Comparison of ENCODE assay signal across 12 cellular contexts in the genomic region with DNA sequence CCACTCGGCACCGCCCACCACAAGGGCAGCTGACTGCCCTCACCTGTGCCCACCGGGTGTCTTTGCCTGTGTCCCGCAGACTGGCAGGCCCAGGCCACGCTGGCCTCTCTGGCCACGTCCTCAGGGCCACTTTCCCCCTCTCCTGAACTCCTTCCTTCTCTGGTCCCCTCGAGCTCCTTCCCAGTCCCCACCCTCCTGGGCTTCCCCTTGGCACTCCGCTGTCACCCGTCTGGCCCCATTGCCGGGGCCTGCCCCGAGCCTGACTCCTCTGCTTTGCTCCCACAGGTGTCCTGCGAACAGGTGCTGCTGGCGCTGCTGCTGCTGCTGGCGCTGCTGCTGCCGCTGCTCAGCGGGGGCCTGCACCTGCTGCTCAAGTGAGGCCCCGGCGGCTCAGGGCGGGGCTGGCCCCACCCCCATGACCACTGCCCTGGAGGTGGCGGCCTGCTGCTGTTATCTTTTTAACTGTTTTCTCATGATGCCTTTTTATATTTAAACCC. TPM values are rescaled to one million over a fixed set of nuclear protein-coding genes. Genes with fewer than 3 reads are reported as not detected.
A peak's percentile ranks its signal among the peaks of the same experiment; 100 is the strongest.
DNase-seq lines count a peak whose midpoint lies in the region; ATAC-seq, FAIRE-seq and TF ChIP-seq lines count a peak whose summit lies in the region.
"Had no signal": no experiment of that assay in that cellular context is flagged by ENCODE, and none has a peak within 500 bp of the region (broad histone marks: within the 10 kb centered on the region; RNA-seq: fewer than 3 reads in every experiment).

No MANE protein-coding gene starts in this region.

- H3K9me3 ChIP-seq in HepG2 (ENCODE audit: low read length) (no peaks in the 10 kb centered on the region), right lobe of liver (no peaks in the 10 kb centered on the region)
- H3K9me3 ChIP-seq: suprapubic skin had no signal

- CTCF ChIA-PET in HepG2 (lab: Yijun Ruan, JAX; ENCODE audit: low intra/inter-chr PET ratio, low total read pairs) = no interaction called here

- TF ChIP-seq EP300 in HepG2 (IDR thresholded peaks at IDR 0.05; ENCODE audit: low read depth in 2 of 2, low read length in 2 of 2) (no peak), HepG2 (CRISPR knock-in tag; IDR thresholded peaks at IDR 0.05; ENCODE audit: borderline replicate concordance) (no peak)

- FAIRE-seq in HepG2 (lab: Jason Lieb, UNC) = no peak
- FAIRE-seq: endometrium had no signal

- no peak overlapping the region for H3K4me3 ChIP-seq in HepG2 (replicated peaks in 1 of 3; ENCODE audit: insufficient read depth in 1 of 3, low read depth in 2 of 3, low read length in 3 of 3)
- H3K4me3 ChIP-seq in right lobe of liver = no peak overlapping the region
- H3K4me3 ChIP-seq: skin epidermis, suprapubic skin had no signal

- POLR2A ChIA-PET in HepG2 (lab: Yijun Ruan, JAX) = no interaction called here

- no peak for TF ChIP-seq CTCF in HepG2 (CRISPR knock-in tag; IDR thresholded peaks at IDR 0.05)
- no peak for TF ChIP-seq CTCF in right lobe of liver (IDR thresholded peaks at IDR 0.05)
- no peak for TF ChIP-seq CTCF in foreskin keratinocyte (conservative IDR thresholded peaks at IDR 0.05)

- peaks cover 0 to 16% of the 10 kb centered on the region in 2 experiments; a peak in 3 of 5 replicates for H3K36me3 ChIP-seq in HepG2 (replicated peaks in 1 of 2; ENCODE audit: control insufficient read depth in 1 of 2, insufficient read depth in 2 of 2, low read length in 2 of 2)
- peaks cover 0 to 9% (median 0%) of the 10 kb centered on the region in 4 donors for H3K36me3 ChIP-seq in right lobe of liver

- H3K27ac ChIP-seq in HepG2 (ENCODE audit: extremely low read length, insufficient read depth, low read length) (no peak overlapping the region), right lobe of liver (no peak overlapping the region), foreskin keratinocyte (no peak overlapping the region)
- H3K27ac ChIP-seq: suprapubic skin had no signal

- no peak for ATAC-seq in HepG2
- ATAC-seq in right lobe of liver = no peak
- ATAC-seq in foreskin keratinocyte = no peak

- H3K79me2 ChIP-seq in HepG2 (ENCODE audit: insufficient read depth, low read length) = no peaks in the 10 kb centered on the region

- H3K27me3 ChIP-seq in HepG2 (ENCODE audit: control insufficient read depth in 1 of 2, insufficient read depth in 2 of 2, low read length in 2 of 2) = no peaks in the 10 kb centered on the region
- no peaks in the 10 kb centered on the region for H3K27me3 ChIP-seq in right lobe of liver
- H3K27me3 ChIP-seq in foreskin keratinocyte = no peaks in the 10 kb centered on the region
- H3K27me3 ChIP-seq: suprapubic skin had no signal

- H2AFZ ChIP-seq in HepG2 (ENCODE audit: low read length) = no peak overlapping the region

- in situ Hi-C loops in HepG2 (cut with HindIII; ENCODE audit: extremely low pct_ligation_motif_present, low pct_unique_long_range_greater_than_20kb) (no loop called here), ACHN (cut with HindIII; ENCODE audit: low pct_ligation_motif_present, low pct_unique_long_range_greater_than_20kb, low sequenced_read_pairs) (no loop called here)

- WGBS in HepG2 (ENCODE audit: low lambda C conversion rate) = 76% methylated on average over 17 of the region's 20 CpGs
- WGBS in right lobe of liver (ENCODE audit: insufficient coverage, low coverage, low lambda C conversion rate, missing lambda C conversion rate) = 60% methylated on average over 1 of the region's 20 CpGs

- no peak overlapping the region for H3K4me2 ChIP-seq in HepG2 (ENCODE audit: low read depth, low read length)

- H3K4me1 ChIP-seq in HepG2 (ENCODE audit: insufficient read depth, low read length) = peaks cover 31% of the 10 kb centered on the region
- peaks cover 0 to 11% (median 2%) of the 10 kb centered on the region in 4 donors for H3K4me1 ChIP-seq in right lobe of liver
- peaks cover 14% of the 10 kb centered on the region for H3K4me1 ChIP-seq in foreskin keratinocyte

- DNase-seq in HepG2 (ENCODE audit: low spot score) (no peak), right lobe of liver (no peak), SHP77 treated with DMSO at 0.1 percent for 48 hours (lab: John Stamatoyannopoulos, UW) (peak; percentile 15), ACHN (no peak), foreskin keratinocyte (no peak), NCI-H82 treated with DMSO at 0.1 percent for 48 hours (lab: John Stamatoyannopoulos, UW; ENCODE audit: unreplicated experiment) (no peak)
- DNase-seq: activated naive CD4-positive, alpha-beta T cell treated with anti-CD3 and anti-CD28 coated beads, Interleukin-2, amount 10 ng/mL, durations not matched to agents 7 days and 5 days; KG1; T-helper 2 cell had no signal

- no TSS peak for BruUV-seq in HepG2 (replicated peaks; lab: Mats Ljungman, UMichigan)

- TF ChIP-seq POLR2A in HepG2 (IDR thresholded peaks at IDR 0.05; ENCODE audit: insufficient read depth in 1 of 2, low read depth in 2 of 2, low read length in 2 of 2) (no peak), right lobe of liver (IDR thresholded peaks at IDR 0.05) (no peak)

- no peak overlapping the region for H3K9ac ChIP-seq in HepG2 (ENCODE audit: insufficient read depth, low read depth, low read length)

- H4K20me1 ChIP-seq in HepG2 (ENCODE audit: insufficient read depth, low read length) = no peaks in the 10 kb centered on the region

- intact Hi-C loops in HepG2 (cut with micrococcal nuclease; ENCODE audit: unreplicated experiment) = loop anchor here (5.0 kb wide), 1 partner anchor 37 kb away; no protein-coding TSS in a partner anchor
- intact Hi-C loops in right lobe of liver (cut with DNase I) = loop anchor here in 1 of 2 donors (10.0 kb wide), 1 partner anchor 64 kb away; no protein-coding TSS in a partner anchor

- no peak for TF ChIP-seq RAD21 in HepG2 (CRISPR knock-in tag; IDR thresholded peaks at IDR 0.05)

RNA-seq across cellular contexts. Expression of gene MCAT, which starts 14.2 kb away (rescaled TPM):
- total RNA-seq in HepG2 (2016; rRNA removed; fragmentation: Illumina TruSeq; extraction: Trizol) (16.7 and 19.3 TPM in 2 replicates), right lobe of liver (10 to 100 TPM in 4 of 6 experiments, 1 to 10 TPM in 2; 8.8 to 22.3 (median 11.4) TPM), foreskin keratinocyte (15.9 and 16.7 TPM in 2 replicates)
- total RNA-seq in HepG2 (2016; cell fraction: cytosol; rRNA removed; fragmentation: Illumina TruSeq; extraction: Trizol; ENCODE audit: low read depth) = 3.6 and 4.4 TPM in 2 replicates
- 16.4 and 19.9 TPM in 2 replicates for total RNA-seq in HepG2 (2016; cell fraction: insoluble cytoplasmic fraction; rRNA removed; fragmentation: Illumina TruSeq; extraction: Trizol)
- 7.9 and 8.0 TPM in 2 replicates for total RNA-seq in HepG2 (2016; cell fraction: membrane; rRNA removed; fragmentation: Illumina TruSeq; extraction: Trizol)
- total RNA-seq in HepG2 (2016; cell fraction: nucleus; rRNA removed; fragmentation: Illumina TruSeq; extraction: Trizol) = 8.9 and 13.0 TPM in 2 replicates
- polyA plus RNA-seq in HepG2 (2011; rRNA removed) (9.3 and 10.4 TPM in 2 replicates), foreskin keratinocyte (19.3 and 24.5 TPM in 2 replicates)
- 10.7 and 14.6 TPM in 2 replicates for polyA plus RNA-seq in HepG2 (2011; cell fraction: cytosol; rRNA removed)
- 7.9 and 9.4 TPM in 2 replicates for polyA plus RNA-seq in HepG2 (2011; cell fraction: nucleus; rRNA removed)
- polyA plus RNA-seq in HepG2 (2012) = 7.5 and 8.7 TPM in 2 replicates
- polyA plus RNA-seq in HepG2 (2016; cell fraction: cytosol; fragmentation: Illumina TruSeq; extraction: Trizol; ENCODE audit: low read depth) = 4.7 and 4.9 TPM in 2 replicates
- polyA plus RNA-seq in HepG2 (2016; cell fraction: insoluble cytoplasmic fraction; fragmentation: Illumina TruSeq; extraction: Trizol; ENCODE audit: low read depth) = 22.9 and 23.3 TPM in 2 replicates
- polyA plus RNA-seq in HepG2 (2016; cell fraction: membrane; fragmentation: Illumina TruSeq; extraction: Trizol; ENCODE audit: low read depth) = 7.9 and 8.8 TPM in 2 replicates
- 12.4 and 12.5 TPM in 2 replicates for polyA plus RNA-seq in HepG2 (2016; cell fraction: nucleus; fragmentation: Illumina TruSeq; extraction: Trizol; ENCODE audit: insufficient read depth, low read depth)
- polyA minus RNA-seq in HepG2 (2011; rRNA and poly(A)+ RNA removed; ENCODE audit: low replicate concordance) = 19.9 and 20.2 TPM in 2 replicates
- polyA minus RNA-seq in HepG2 (2011; cell fraction: cytosol; rRNA and poly(A)+ RNA removed) = 5.2 and 6.1 TPM in 2 replicates
- polyA minus RNA-seq in HepG2 (2011; cell fraction: nucleus; rRNA and poly(A)+ RNA removed) = 8.6 and 9.2 TPM in 2 replicates

RNA-seq across cellular contexts. Expression of gene BIK, which starts 18.4 kb away (rescaled TPM):
- total RNA-seq in HepG2 (2016; rRNA removed; fragmentation: Illumina TruSeq; extraction: Trizol) = 0.66 and 0.80 TPM in 2 replicates
- 0.30 and 0.71 TPM in 2 replicates for total RNA-seq in HepG2 (2016; cell fraction: cytosol; rRNA removed; fragmentation: Illumina TruSeq; extraction: Trizol; ENCODE audit: low read depth)
- total RNA-seq in HepG2 (2016; cell fraction: insoluble cytoplasmic fraction; rRNA removed; fragmentation: Illumina TruSeq; extraction: Trizol) = 0.88 and 1.2 TPM in 2 replicates
- total RNA-seq in HepG2 (2016; cell fraction: membrane; rRNA removed; fragmentation: Illumina TruSeq; extraction: Trizol) = 0.31 and 0.72 TPM in 2 replicates
- 0.71 TPM in 1 of 2 replicates, not detected in the other for total RNA-seq in HepG2 (2016; cell fraction: nucleus; rRNA removed; fragmentation: Illumina TruSeq; extraction: Trizol)
- 0.27 and 0.54 TPM in 2 replicates for polyA plus RNA-seq in HepG2 (2011; rRNA removed)
- polyA plus RNA-seq in HepG2 (2011; cell fraction: cytosol; rRNA removed) = 0.69 and 0.76 TPM in 2 replicates
- 0.90 and 1.2 TPM in 2 replicates for polyA plus RNA-seq in HepG2 (2011; cell fraction: nucleus; rRNA removed)
- polyA plus RNA-seq in HepG2 (2012) = 0.17 and 0.71 TPM in 2 replicates
- polyA plus RNA-seq in HepG2 (2016; cell fraction: cytosol; fragmentation: Illumina TruSeq; extraction: Trizol; ENCODE audit: low read depth) = 0.15 and 0.28 TPM in 2 replicates
- 0.54 and 0.69 TPM in 2 replicates for polyA plus RNA-seq in HepG2 (2016; cell fraction: insoluble cytoplasmic fraction; fragmentation: Illumina TruSeq; extraction: Trizol; ENCODE audit: low read depth)
- polyA plus RNA-seq in HepG2 (2016; cell fraction: membrane; fragmentation: Illumina TruSeq; extraction: Trizol; ENCODE audit: low read depth) = 0.19 TPM in 1 of 2 replicates, not detected in the other
- 0.53 and 1.3 TPM in 2 replicates for polyA plus RNA-seq in HepG2 (2016; cell fraction: nucleus; fragmentation: Illumina TruSeq; extraction: Trizol; ENCODE audit: insufficient read depth, low read depth)
- 0.58 and 0.82 TPM in 2 replicates for polyA minus RNA-seq in HepG2 (2011; rRNA and poly(A)+ RNA removed; ENCODE audit: low replicate concordance)
- polyA minus RNA-seq in HepG2 (2011; cell fraction: cytosol; rRNA and poly(A)+ RNA removed) = not detected in 2 replicates
- 0.62 TPM in 1 of 2 replicates, not detected in the other for polyA minus RNA-seq in HepG2 (2011; cell fraction: nucleus; rRNA and poly(A)+ RNA removed)
- total RNA-seq in right lobe of liver = under 1 TPM in 5 of 6 experiments, not detected in 1; 0.22 to 0.42 (median 0.31) TPM
- 7.4 and 11.8 TPM in 2 replicates for total RNA-seq in foreskin keratinocyte
- 7.1 and 12.8 TPM in 2 replicates for polyA plus RNA-seq in foreskin keratinocyte

RNA-seq across cellular contexts. Expression of gene TSPO, which starts 22.4 kb away (rescaled TPM):
- 0.32 and 0.46 TPM in 2 replicates for total RNA-seq in HepG2 (2016; rRNA removed; fragmentation: Illumina TruSeq; extraction: Trizol)
- 0.44 TPM in 1 of 2 replicates, not detected in the other for total RNA-seq in HepG2 (2016; cell fraction: cytosol; rRNA removed; fragmentation: Illumina TruSeq; extraction: Trizol; ENCODE audit: low read depth)
- 0.54 and 0.67 TPM in 2 replicates for total RNA-seq in HepG2 (2016; cell fraction: insoluble cytoplasmic fraction; rRNA removed; fragmentation: Illumina TruSeq; extraction: Trizol)
- 0.37 and 0.52 TPM in 2 replicates for total RNA-seq in HepG2 (2016; cell fraction: membrane; rRNA removed; fragmentation: Illumina TruSeq; extraction: Trizol)
- not detected in 2 replicates for total RNA-seq in HepG2 (2016; cell fraction: nucleus; rRNA removed; fragmentation: Illumina TruSeq; extraction: Trizol)
- polyA plus RNA-seq in HepG2 (2011; rRNA removed) = 1.4 and 2.2 TPM in 2 replicates
- 1.2 and 2.8 TPM in 2 replicates for polyA plus RNA-seq in HepG2 (2011; cell fraction: cytosol; rRNA removed)
- 1.6 and 2.3 TPM in 2 replicates for polyA plus RNA-seq in HepG2 (2011; cell fraction: nucleus; rRNA removed)
- polyA plus RNA-seq in HepG2 (2012) = 0.40 and 1.0 TPM in 2 replicates
- 0.12 and 0.24 TPM in 2 replicates for polyA plus RNA-seq in HepG2 (2016; cell fraction: cytosol; fragmentation: Illumina TruSeq; extraction: Trizol; ENCODE audit: low read depth)
- polyA plus RNA-seq in HepG2 (2016; cell fraction: insoluble cytoplasmic fraction; fragmentation: Illumina TruSeq; extraction: Trizol; ENCODE audit: low read depth) = 0.40 TPM in 1 of 2 replicates, not detected in the other
- polyA plus RNA-seq in HepG2 (2016; cell fraction: membrane; fragmentation: Illumina TruSeq; extraction: Trizol; ENCODE audit: low read depth) = 0.30 TPM in 1 of 2 replicates, not detected in the other
- 0.59 TPM in 1 of 2 replicates, not detected in the other for polyA plus RNA-seq in HepG2 (2016; cell fraction: nucleus; fragmentation: Illumina TruSeq; extraction: Trizol; ENCODE audit: insufficient read depth, low read depth)
- 1.5 and 40.6 TPM in 2 replicates for polyA minus RNA-seq in HepG2 (2011; rRNA and poly(A)+ RNA removed; ENCODE audit: low replicate concordance)
- 1.5 and 3.2 TPM in 2 replicates for polyA minus RNA-seq in HepG2 (2011; cell fraction: cytosol; rRNA and poly(A)+ RNA removed)
- polyA minus RNA-seq in HepG2 (2011; cell fraction: nucleus; rRNA and poly(A)+ RNA removed) = not detected in 2 replicates
- 100 to 1,000 TPM in 2 of 6 experiments, 10 to 100 TPM in 4; 18.1 to 198 (median 31.9) TPM for total RNA-seq in right lobe of liver
- total RNA-seq in foreskin keratinocyte = 364 and 470 TPM in 2 replicates
- 560 and 763 TPM in 2 replicates for polyA plus RNA-seq in foreskin keratinocyte

RNA-seq across cellular contexts. Expression of gene TTLL1, which starts 39.8 kb away (rescaled TPM):
- total RNA-seq in HepG2 (2016; rRNA removed; fragmentation: Illumina TruSeq; extraction: Trizol) (1.6 and 2.0 TPM in 2 replicates), right lobe of liver (1 to 10 TPM in 4 of 6 experiments, under 1 TPM in 2; 0.97 to 2.0 (median 1.3) TPM), foreskin keratinocyte (1.8 and 2.3 TPM in 2 replicates)
- 0.79 and 1.5 TPM in 2 replicates for total RNA-seq in HepG2 (2016; cell fraction: cytosol; rRNA removed; fragmentation: Illumina TruSeq; extraction: Trizol; ENCODE audit: low read depth)
- 1.5 and 1.6 TPM in 2 replicates for total RNA-seq in HepG2 (2016; cell fraction: insoluble cytoplasmic fraction; rRNA removed; fragmentation: Illumina TruSeq; extraction: Trizol)
- total RNA-seq in HepG2 (2016; cell fraction: membrane; rRNA removed; fragmentation: Illumina TruSeq; extraction: Trizol) = 1.4 and 1.7 TPM in 2 replicates
- total RNA-seq in HepG2 (2016; cell fraction: nucleus; rRNA removed; fragmentation: Illumina TruSeq; extraction: Trizol) = 0.78 and 0.81 TPM in 2 replicates
- polyA plus RNA-seq in HepG2 (2011; rRNA removed) (5.3 and 6.6 TPM in 2 replicates), foreskin keratinocyte (1.5 and 2.7 TPM in 2 replicates)
- polyA plus RNA-seq in HepG2 (2011; cell fraction: cytosol; rRNA removed) = 5.4 and 5.9 TPM in 2 replicates
- 2.1 and 3.6 TPM in 2 replicates for polyA plus RNA-seq in HepG2 (2011; cell fraction: nucleus; rRNA removed)
- polyA plus RNA-seq in HepG2 (2012) = 2.3 and 3.4 TPM in 2 replicates
- polyA plus RNA-seq in HepG2 (2016; cell fraction: cytosol; fragmentation: Illumina TruSeq; extraction: Trizol; ENCODE audit: low read depth) = 0.96 and 1.6 TPM in 2 replicates
- 1.8 TPM in 2 replicates for polyA plus RNA-seq in HepG2 (2016; cell fraction: insoluble cytoplasmic fraction; fragmentation: Illumina TruSeq; extraction: Trizol; ENCODE audit: low read depth)
- 1.4 and 2.3 TPM in 2 replicates for polyA plus RNA-seq in HepG2 (2016; cell fraction: membrane; fragmentation: Illumina TruSeq; extraction: Trizol; ENCODE audit: low read depth)
- polyA plus RNA-seq in HepG2 (2016; cell fraction: nucleus; fragmentation: Illumina TruSeq; extraction: Trizol; ENCODE audit: insufficient read depth, low read depth) = 1.5 and 1.7 TPM in 2 replicates
- polyA minus RNA-seq in HepG2 (2011; rRNA and poly(A)+ RNA removed; ENCODE audit: low replicate concordance) = 0.98 and 3.3 TPM in 2 replicates
- 1.8 and 2.1 TPM in 2 replicates for polyA minus RNA-seq in HepG2 (2011; cell fraction: cytosol; rRNA and poly(A)+ RNA removed)
- 1.1 and 1.2 TPM in 2 replicates for polyA minus RNA-seq in HepG2 (2011; cell fraction: nucleus; rRNA and poly(A)+ RNA removed)

RNA-seq across cellular contexts. Expression of gene TTLL12, which starts 58.0 kb away (rescaled TPM):
- 34.1 and 38.1 TPM in 2 replicates for total RNA-seq in HepG2 (2016; rRNA removed; fragmentation: Illumina TruSeq; extraction: Trizol)
- total RNA-seq in HepG2 (2016; cell fraction: cytosol; rRNA removed; fragmentation: Illumina TruSeq; extraction: Trizol; ENCODE audit: low read depth) = 6.3 and 6.6 TPM in 2 replicates
- 28.8 and 39.8 TPM in 2 replicates for total RNA-seq in HepG2 (2016; cell fraction: insoluble cytoplasmic fraction; rRNA removed; fragmentation: Illumina TruSeq; extraction: Trizol)
- total RNA-seq in HepG2 (2016; cell fraction: membrane; rRNA removed; fragmentation: Illumina TruSeq; extraction: Trizol) = 16.2 and 19.8 TPM in 2 replicates
- total RNA-seq in HepG2 (2016; cell fraction: nucleus; rRNA removed; fragmentation: Illumina TruSeq; extraction: Trizol) = 17.4 and 21.4 TPM in 2 replicates
- polyA plus RNA-seq in HepG2 (2011; rRNA removed) = 11.9 and 16.9 TPM in 2 replicates
- polyA plus RNA-seq in HepG2 (2011; cell fraction: cytosol; rRNA removed) = 9.1 and 12.7 TPM in 2 replicates
- polyA plus RNA-seq in HepG2 (2011; cell fraction: nucleus; rRNA removed) = 19.9 and 21.7 TPM in 2 replicates
- 16.6 and 24.0 TPM in 2 replicates for polyA plus RNA-seq in HepG2 (2012)
- 3.3 and 3.4 TPM in 2 replicates for polyA plus RNA-seq in HepG2 (2016; cell fraction: cytosol; fragmentation: Illumina TruSeq; extraction: Trizol; ENCODE audit: low read depth)
- polyA plus RNA-seq in HepG2 (2016; cell fraction: insoluble cytoplasmic fraction; fragmentation: Illumina TruSeq; extraction: Trizol; ENCODE audit: low read depth) = 31.2 and 38.2 TPM in 2 replicates
- polyA plus RNA-seq in HepG2 (2016; cell fraction: membrane; fragmentation: Illumina TruSeq; extraction: Trizol; ENCODE audit: low read depth) = 9.6 and 9.7 TPM in 2 replicates
- 32.8 and 35.2 TPM in 2 replicates for polyA plus RNA-seq in HepG2 (2016; cell fraction: nucleus; fragmentation: Illumina TruSeq; extraction: Trizol; ENCODE audit: insufficient read depth, low read depth)
- 43.9 and 71.0 TPM in 2 replicates for polyA minus RNA-seq in HepG2 (2011; rRNA and poly(A)+ RNA removed; ENCODE audit: low replicate concordance)
- polyA minus RNA-seq in HepG2 (2011; cell fraction: cytosol; rRNA and poly(A)+ RNA removed) = 11.3 and 11.7 TPM in 2 replicates
- 6.5 and 7.7 TPM in 2 replicates for polyA minus RNA-seq in HepG2 (2011; cell fraction: nucleus; rRNA and poly(A)+ RNA removed)
- 10 to 100 TPM; 18.6 to 43.5 (median 24.4) TPM for total RNA-seq in right lobe of liver
- 70.2 and 72.5 TPM in 2 replicates for total RNA-seq in foreskin keratinocyte
- polyA plus RNA-seq in foreskin keratinocyte = 50.0 and 54.6 TPM in 2 replicates

Comparison
In these comparisons a context has a peak if more than half of its experiments do, and no peak if none do; other contexts are left out.
1. RNA of gene TSPO, which starts 22.4 kb away (total RNA-seq): 364 to 470 TPM in foreskin keratinocyte and 18.1 to 198 TPM in right lobe of liver; 0.32 to 0.67 TPM in HepG2; every median in the first group is over 10 times any median in the second.